36 cellular contexts compared by ENCODE assay signal in the genomic region with DNA sequence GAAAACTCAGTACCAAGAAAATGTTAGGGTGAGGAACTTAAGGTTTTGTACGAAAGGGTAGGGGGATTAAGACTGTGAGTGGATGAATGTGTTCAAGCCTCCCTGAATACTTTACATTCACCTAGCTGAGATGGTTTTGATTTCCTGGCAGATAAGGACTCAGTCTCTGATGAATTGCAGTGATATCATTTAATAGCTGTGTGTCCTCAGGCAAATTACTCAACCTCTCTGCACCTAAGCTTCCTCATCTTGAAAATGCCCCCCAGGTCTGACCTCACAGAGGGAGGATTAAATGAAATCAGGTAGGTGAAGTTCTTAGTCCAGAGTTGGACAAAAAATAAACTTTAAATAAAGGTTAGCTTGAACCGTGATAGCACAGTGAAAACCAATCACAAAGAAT. TPM values are rescaled to one million over a fixed set of nuclear protein-coding genes. Genes with fewer than 3 reads are reported as not detected.
A peak's percentile ranks its signal among the peaks of the same experiment; 100 is the strongest.
DNase-seq lines count a peak whose midpoint lies in the region; ATAC-seq, FAIRE-seq and TF ChIP-seq lines count a peak whose summit lies in the region.
"Had no signal": no experiment of that assay in that cellular context is flagged by ENCODE, and none has a peak within 500 bp of the region (broad histone marks: within the 10 kb centered on the region; RNA-seq: fewer than 3 reads in every experiment).

No MANE protein-coding gene starts in this region.

- H2AFZ ChIP-seq in PC-3 (ENCODE audit: low read length): no peak overlapping the region
- H2AFZ ChIP-seq in PC-9: no peak overlapping the region
- H2AFZ ChIP-seq in K562 (ENCODE audit: low read depth, low read length): no peak overlapping the region
- no peak overlapping the region for H2AFZ ChIP-seq in trophoblast cell (ENCODE audit: insufficient read depth, low read length, poor library complexity)

- H3K9me3 ChIP-seq in PC-3 (ENCODE audit: low read length) (no peaks in the 10 kb centered on the region), PC-9 (ENCODE audit: insufficient read depth, low read depth) (no peaks in the 10 kb centered on the region), K562 (replicated peaks; ENCODE audit: control insufficient read depth, insufficient read depth, low read depth, low read length) (no peaks in the 10 kb centered on the region), trophoblast cell (ENCODE audit: insufficient read depth, low read depth, low read length) (no peaks in the 10 kb centered on the region)
- H3K9me3 ChIP-seq: A549; BE2C; BLaER1; BLaER1 treated with 17β-estradiol and CSF1 and Interleukin-3, amounts not matched to agents 10 nM and 100 nM; Caco-2 had no signal

- no peak overlapping the region for H3K27ac ChIP-seq in PC-3 (ENCODE audit: low read length)
- no peak overlapping the region for H3K27ac ChIP-seq in PC-9
- H3K27ac ChIP-seq in K562 (ENCODE audit: extremely low read depth, low read depth, low read length): no peak overlapping the region
- H3K27ac ChIP-seq in trophoblast cell (ENCODE audit: low read depth, low read length): no peak overlapping the region
- H3K27ac ChIP-seq: 22Rv1; A549; BLaER1; BLaER1 treated with 17β-estradiol and CSF1 and Interleukin-3, amounts not matched to agents 10 nM and 100 nM; C4-2B had no signal

- TF ChIP-seq RAD21 in K562 (CRISPR knock-in tag; conservative IDR thresholded peaks at IDR 0.05 in 1 of 2, IDR thresholded peaks at IDR 0.05 in 1 of 2): no peak

- H3K9ac ChIP-seq in PC-3 (ENCODE audit: low read length) (no peak overlapping the region), K562 (ENCODE audit: insufficient read depth in 1 of 2, low read depth in 2 of 2, low read length in 2 of 2) (no peak overlapping the region), trophoblast cell (ENCODE audit: low read length) (no peak overlapping the region)
- H3K9ac ChIP-seq: BLaER1; BLaER1 treated with 17β-estradiol and CSF1 and Interleukin-3, amounts not matched to agents 10 nM and 100 nM had no signal

- H3K4me2 ChIP-seq in PC-3 (ENCODE audit: low read length) (no peak overlapping the region), PC-9 (0 out of 2 replicates have a peak overlapping the region, but pooled peaks have one; percentile 6), K562 (ENCODE audit: insufficient read depth, low read length) (no peak overlapping the region), trophoblast cell (ENCODE audit: low read length) (no peak overlapping the region)
- H3K4me2 ChIP-seq: A549 had no signal

- H3K36me3 ChIP-seq in PC-3 (ENCODE audit: low read depth, low read length): no peaks in the 10 kb centered on the region
- no peaks in the 10 kb centered on the region for H3K36me3 ChIP-seq in PC-9 (ENCODE audit: low read depth)
- H3K36me3 ChIP-seq in K562 (ENCODE audit: control insufficient read depth, insufficient read depth, low read length): no peaks in the 10 kb centered on the region
- no peaks in the 10 kb centered on the region for H3K36me3 ChIP-seq in trophoblast cell (ENCODE audit: control insufficient read depth in 1 of 2, insufficient read depth in 2 of 2, low read length in 2 of 2)
- H3K36me3 ChIP-seq: BE2C; BLaER1; BLaER1 treated with 17β-estradiol and CSF1 and Interleukin-3, amounts not matched to agents 10 nM and 100 nM had no signal

- H3K14ac ChIP-seq in trophoblast cell (ENCODE audit: low read length): no peak overlapping the region

- in situ Hi-C loops in K562 (cut with MboI): no loop called here

- H4K8ac ChIP-seq in trophoblast cell (ENCODE audit: low read depth, low read length): no peak overlapping the region

- no peaks in the 10 kb centered on the region for H3F3A ChIP-seq in PC-3 (ENCODE audit: low read length, unreplicated experiment)
- no peaks in the 10 kb centered on the region for H3F3A ChIP-seq in PC-9 (ENCODE audit: insufficient read depth, low read depth)

- no peak overlapping the region for H2BK120ac ChIP-seq in trophoblast cell (ENCODE audit: insufficient read depth, low read length, poor library complexity)

- DNase-seq in PC-3 (peak; percentile 14), PC-9 (no peak), K562 (ENCODE audit: extremely low read depth in 1 of 4, low spot score in 3 of 4) (no peak), trophoblast cell (peak; percentile 32 to 75), SKM-1 treated with dmso at 0.1 percent for 144 hours (lab: John Stamatoyannopoulos, UW; ENCODE audit: unreplicated experiment) (no peak), HuH-7 (ENCODE audit: low spot score) (no peak)
- DNase-seq in activated CD8-positive, alpha-beta memory T cell treated with anti-CD3 and anti-CD28 coated beads, Interleukin-2, amount 50 U/mL, for 4 hours: no peak
- DNase-seq: 8988T; ACHN; AML-193; BE2C; C1 segment of cervical spinal cord; Caco-2; Calu3; CD4-positive, alpha-beta memory T cell; CD4-positive, alpha-beta T cell; CD4-positive, CD25-positive, alpha-beta regulatory T cell; CD8-positive, alpha-beta memory T cell; CD8-positive, alpha-beta T cell; COR-L47; DMS 273 treated with DMSO at 0.1 percent for 48 hours; DMS153; DMS53; DMS79; DMS79 treated with DMSO at 0.1 percent for 48 hours; DND-41; EL had no signal

- no peak overlapping the region for H2BK5ac ChIP-seq in trophoblast cell (ENCODE audit: low read depth, low read length, poor library complexity)

- WGBS in K562 (ENCODE audit: insufficient coverage, low coverage, missing lambda C conversion rate): 0% methylated on average over 2 of the region's 2 CpGs
- no CpG with 5 or more reads among the region's 2 CpGs for WGBS in trophoblast cell (ENCODE audit: extremely low coverage, insufficient coverage, insufficient read length)

- H3K4ac ChIP-seq in trophoblast cell (ENCODE audit: low read depth, low read length): no peak overlapping the region

- H3K79me1 ChIP-seq in trophoblast cell (ENCODE audit: low read length): no peaks in the 10 kb centered on the region

- no peak for ATAC-seq in PC-3
- ATAC-seq in K562: no peak
- no peak for ATAC-seq in HG03460 (IDR thresholded peaks at IDR 0.05; ENCODE audit: unreplicated experiment)
- ATAC-seq: A549; CD8-positive, alpha-beta T cell had no signal

- POLR2A ChIA-PET in PC-3 (lab: Charles Lee; ENCODE audit: unreplicated experiment) (no interaction called here), PC-9 (lab: Charles Lee; ENCODE audit: unreplicated experiment) (no interaction called here), K562 (lab: Yijun Ruan, JAX) (no interaction called here)

- no peak for FAIRE-seq in K562 (lab: Jason Lieb, UNC)
- FAIRE-seq: A204.1, A549, D721Med had no signal

- no peak overlapping the region for H3K23ac ChIP-seq in trophoblast cell (ENCODE audit: low read length)

- intact Hi-C loops in PC-3 (cut with micrococcal nuclease): no loop called here
- intact Hi-C loops in PC-9 (cut with micrococcal nuclease; ENCODE audit: unreplicated experiment): no loop called here
- intact Hi-C loops in K562 (cut with micrococcal nuclease): loop anchor here (2.0 kb wide), 1 partner anchor 55 kb away; no protein-coding TSS in a partner anchor

- H3K9me2 ChIP-seq in PC-3 (replicated peaks; ENCODE audit: low read length) (no peaks in the 10 kb centered on the region), PC-9 (ENCODE audit: insufficient read depth) (no peaks in the 10 kb centered on the region)

- H3K79me2 ChIP-seq in PC-3 (ENCODE audit: low read length): no peaks in the 10 kb centered on the region
- no peaks in the 10 kb centered on the region for H3K79me2 ChIP-seq in PC-9 (ENCODE audit: low read depth)
- no peaks in the 10 kb centered on the region for H3K79me2 ChIP-seq in K562 (ENCODE audit: control insufficient read depth, insufficient read depth, low read length)
- no peaks in the 10 kb centered on the region for H3K79me2 ChIP-seq in trophoblast cell (ENCODE audit: control insufficient read depth, insufficient read depth, low read length, poor library complexity)

- TF ChIP-seq EP300 in K562 (IDR thresholded peaks at IDR 0.05; ENCODE audit: low read length): no peak

- H3K4me1 ChIP-seq in PC-3 (ENCODE audit: insufficient read depth, low read length) (no peaks in the 10 kb centered on the region), PC-9 (replicated peaks; ENCODE audit: insufficient read depth) (no peaks in the 10 kb centered on the region; the same call in 1 of the 2 replicates), K562 (replicated peaks in 1 of 2; ENCODE audit: control insufficient read depth in 2 of 2, insufficient read depth in 2 of 2, low read length in 2 of 2) (no peaks in the 10 kb centered on the region), trophoblast cell (ENCODE audit: control insufficient read depth in 1 of 2, insufficient read depth in 2 of 2, low read length in 2 of 2) (no peaks in the 10 kb centered on the region)
- H3K4me1 ChIP-seq: A549, BE2C, Caco-2 had no signal

- TF ChIP-seq CTCF in PC-3 (conservative IDR thresholded peaks at IDR 0.05; ENCODE audit: low read depth, low read length) (no peak), PC-9 (conservative IDR thresholded peaks at IDR 0.05) (no peak), K562 (IDR thresholded peaks at IDR 0.05 in 2 of 3, conservative IDR thresholded peaks at IDR 0.05 in 1 of 3; ENCODE audit: insufficient read depth in 2 of 3, low read depth in 1 of 3, low read length in 3 of 3) (no peak)

- H3K27me3 ChIP-seq in PC-3 (ENCODE audit: low read length) (no peaks in the 10 kb centered on the region), PC-9 (ENCODE audit: insufficient read depth, low read depth) (no peaks in the 10 kb centered on the region), K562 (ENCODE audit: control insufficient read depth in 2 of 2, insufficient read depth in 2 of 2, low read length in 2 of 2) (peaks cover 12 to 22% of the 10 kb centered on the region in 2 experiments; a peak in 4 of 5 replicates), trophoblast cell (ENCODE audit: insufficient read depth, low read length) (peaks cover 2% of the 10 kb centered on the region)
- H3K27me3 ChIP-seq: BE2C; BLaER1; BLaER1 treated with 17β-estradiol and CSF1 and Interleukin-3, amounts not matched to agents 10 nM and 100 nM had no signal

- no peak for TF ChIP-seq POLR2A in K562 (conservative IDR thresholded peaks at IDR 0.05)

- no peaks in the 10 kb centered on the region for H3K9me1 ChIP-seq in K562 (ENCODE audit: control insufficient read depth, insufficient read depth, low read length)

- H2AK5ac ChIP-seq in trophoblast cell (ENCODE audit: low read length): no peak overlapping the region

- no peak overlapping the region for H2BK12ac ChIP-seq in trophoblast cell (ENCODE audit: low read length)

- no peak overlapping the region for H4K91ac ChIP-seq in trophoblast cell (ENCODE audit: low read depth, low read length)

- H3K4me3 ChIP-seq in PC-3 (ENCODE audit: low read length): no peak overlapping the region
- H3K4me3 ChIP-seq in PC-9: no peak overlapping the region
- no peak overlapping the region for H3K4me3 ChIP-seq in K562
- no peak overlapping the region for H3K4me3 ChIP-seq in trophoblast cell (ENCODE audit: low read depth, low read length)
- H3K4me3 ChIP-seq: A549; BLaER1; BLaER1 treated with 17β-estradiol and CSF1 and Interleukin-3, amounts not matched to agents 10 nM and 100 nM had no signal

- H4K12ac ChIP-seq in trophoblast cell (ENCODE audit: low read depth, low read length): no peak overlapping the region

- CTCF ChIA-PET in PC-3 (lab: Charles Lee): no interaction called here
- CTCF ChIA-PET in PC-9 (lab: Charles Lee): no interaction called here
- CTCF ChIA-PET in K562 (lab: Yijun Ruan, JAX; ENCODE audit: low intra/inter-chr PET ratio): interaction anchor here (1.0 kb wide), 1 partner anchor 56 kb away, joined by 3 read pairs; no protein-coding TSS in a partner anchor

- H3K18ac ChIP-seq in trophoblast cell (ENCODE audit: low read length): no peak overlapping the region

- no peaks in the 10 kb centered on the region for H4K20me1 ChIP-seq in PC-3 (ENCODE audit: low read length)
- H4K20me1 ChIP-seq in PC-9 (ENCODE audit: insufficient read depth): no peaks in the 10 kb centered on the region
- H4K20me1 ChIP-seq in K562 (replicated peaks; ENCODE audit: control insufficient read depth, insufficient read depth, low read length): no peaks in the 10 kb centered on the region
- H4K20me1 ChIP-seq: BLaER1; BLaER1 treated with 17β-estradiol and CSF1 and Interleukin-3, amounts not matched to agents 10 nM and 100 nM had no signal

- BruUV-seq in PC-3 (replicated peaks; lab: Mats Ljungman, UMichigan) (no TSS peak), PC-9 (replicated peaks; lab: Mats Ljungman, UMichigan) (no TSS peak), K562 (replicated peaks; lab: Mats Ljungman, UMichigan) (no TSS peak)

RNA-seq across cellular contexts. Expression of gene CAMK2N1, which starts 48.4 kb away (rescaled TPM):
- 51.2 and 56.9 TPM in 2 replicates for total RNA-seq in PC-3 (2014; rRNA removed)
- 34.9 and 44.6 TPM in 2 replicates for total RNA-seq in PC-9 (2021)
- 1.1 and 1.2 TPM in 2 replicates for total RNA-seq in K562 (2011; cell fraction: chromatin; rRNA removed; ENCODE audit: low replicate concordance)
- 0.17 and 1.2 TPM in 2 replicates for total RNA-seq in K562 (2011; cell fraction: nucleolus; rRNA removed)
- 0.81 and 2.7 TPM in 2 replicates for total RNA-seq in K562 (2011; cell fraction: nucleoplasm; rRNA removed)
- total RNA-seq in K562 (2014; rRNA removed): 0.09 and 0.24 TPM in 2 replicates
- 0.15 and 0.22 TPM in 2 replicates for total RNA-seq in K562 (2014; rRNA removed; fragmentation: Illumina TruSeq; extraction: Trizol)
- total RNA-seq in K562 (2015; rRNA removed; fragmentation: Illumina TruSeq; extraction: Trizol): 0.15 and 0.25 TPM in 2 replicates
- total RNA-seq in K562 (2021): 1.4 and 2.1 TPM in 2 replicates
- polyA plus RNA-seq in K562 (2011; rRNA removed): 0.27 and 0.47 TPM in 2 replicates
- polyA plus RNA-seq in K562 (2011; cell fraction: cytosol; rRNA removed): 0.27 and 0.28 TPM in 2 replicates
- polyA plus RNA-seq in K562 (2011; cell fraction: nucleus; rRNA removed): 0.32 and 0.84 TPM in 2 replicates
- polyA plus RNA-seq in K562 (2012): 1.7 and 2.2 TPM in 2 replicates
- 0.74 and 1.1 TPM in 2 replicates for polyA plus RNA-seq in K562 (2014; fragmentation: Illumina TruSeq; extraction: Trizol)
- under 1 TPM; 0.20 to 0.34 TPM for polyA plus RNA-seq in K562 (2014; fragmentation: Nextera tagmentation; extraction: Ambion mirVana)
- polyA plus RNA-seq in K562 (2014; rRNA removed): 0.45 and 0.52 TPM in 2 replicates
- 0.24 and 0.32 TPM in 2 replicates for polyA minus RNA-seq in K562 (2011; rRNA and poly(A)+ RNA removed)
- 0.38 and 0.55 TPM in 2 replicates for polyA minus RNA-seq in K562 (2011; cell fraction: cytosol; rRNA and poly(A)+ RNA removed)
- 0.11 and 0.27 TPM in 2 replicates for polyA minus RNA-seq in K562 (2011; cell fraction: nucleus; rRNA and poly(A)+ RNA removed)
- 56.8 and 62.5 TPM in 2 replicates for polyA plus RNA-seq in trophoblast cell (2013)
- polyA plus RNA-seq: CD14-positive monocyte had no signal

Comparison
In these comparisons a context has a peak if more than half of its experiments do, and no peak if none do; other contexts are left out.
1. DNase-seq: peak in PC-3 (single experiment) and trophoblast cell (2 of 2); none in PC-9 (0 of 2), K562 (0 of 4), activated CD8-positive, alpha-beta memory T cell treated with anti-CD3 and anti-CD28 coated beads, Interleukin-2, amount 50 U/mL, for 4 hours (single experiment), SKM-1 treated with dmso at 0.1 percent for 144 hours (single experiment) and HuH-7 (single experiment).